Comparison of ENCODE assay signal across 19 cellular contexts in the genomic region with DNA sequence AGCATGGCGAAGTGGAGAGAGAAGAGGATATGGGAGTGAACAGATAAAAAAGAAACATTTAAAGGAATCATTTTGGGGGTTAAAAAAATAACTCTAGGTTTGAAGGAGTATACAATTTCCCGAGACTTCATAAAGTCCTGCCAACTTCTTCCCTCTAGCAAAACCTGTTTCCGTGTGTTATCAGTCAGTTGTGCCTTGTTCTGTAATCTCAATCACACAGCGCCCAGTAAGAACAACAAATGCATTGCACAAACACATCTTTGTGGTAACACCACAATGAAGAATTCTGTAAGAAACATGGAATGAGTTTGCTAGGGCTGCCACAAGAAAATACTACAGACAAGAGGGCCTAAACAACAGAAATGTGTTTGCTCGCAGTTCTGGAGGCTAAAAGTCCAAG.
DNase-seq lines count a peak whose midpoint lies in the region; ATAC-seq and TF ChIP-seq lines count a peak whose summit lies in the region.
"Had no signal": no experiment of that assay in that cellular context is flagged by ENCODE, and none has a peak within 500 bp of the region (broad histone marks: within the 10 kb centered on the region; RNA-seq: fewer than 3 reads in every experiment).

No MANE protein-coding gene starts in this region.

- H3K4me1 ChIP-seq in mucosa of descending colon (ENCODE audit: low read depth) (peaks cover 4% of the 10 kb centered on the region), PC-9 (replicated peaks; ENCODE audit: insufficient read depth) (peaks cover 20% of the 10 kb centered on the region)

- H3K27me3 ChIP-seq in PC-9 (ENCODE audit: insufficient read depth, low read depth) = no peaks in the 10 kb centered on the region

- POLR2A ChIA-PET in PC-9 (lab: Charles Lee; ENCODE audit: unreplicated experiment) = no interaction called here

- H3K79me2 ChIP-seq in PC-9 (ENCODE audit: low read depth) = no peaks in the 10 kb centered on the region

- H2AFZ ChIP-seq in PC-9 = no peak overlapping the region
- H2AFZ ChIP-seq: GM23248 had no signal

- DNase-seq in activated naive CD4-positive, alpha-beta T cell treated with Interleukin-2 at 50 U/mL for 16 hours = no peak
- DNase-seq in mucosa of descending colon (no peak), substantia nigra (lab: John Stamatoyannopoulos, UW) (no peak), Kasumi-1 (lab: John Stamatoyannopoulos, UW) (no peak), PC-9 (no peak), NCI-H526 treated with DMSO at 0.1 percent for 48 hours (lab: John Stamatoyannopoulos, UW) (no peak)
- DNase-seq: GM23248, HFFc6, NCI-H1048, NCI-H1436 treated with DMSO at 0.1 percent for 48 hours, NCI-H2081, NCI-H524, SHP77 had no signal

- peak overlapping the region; percentile 35 for H3K27ac Mint-ChIP-seq in activated naive CD4-positive, alpha-beta T cell treated with anti-CD3 and anti-CD28 coated beads, Interleukin-2, amount 50 U/mL, for 24 hours
- H3K27ac Mint-ChIP-seq: CD4-positive, CD25-positive, alpha-beta regulatory T cell; HFFc6 had no signal

- H3K27ac ChIP-seq in cingulate gyrus (ENCODE audit: low read depth, low read length) (peak overlapping the region; percentile 24), substantia nigra (ENCODE audit: low read depth, low read length, poor library complexity, severe bottlenecking) (peak overlapping the region; percentile 30), PC-9 (no peak overlapping the region)
- H3K27ac ChIP-seq: 22Rv1, GM23248, KMS-11 had no signal

- TF ChIP-seq CTCF in mucosa of descending colon (IDR thresholded peaks at IDR 0.05) = no peak
- no peak for TF ChIP-seq CTCF in PC-9 (conservative IDR thresholded peaks at IDR 0.05)

- CTCF ChIA-PET in PC-9 (lab: Charles Lee) = no interaction called here

- ATAC-seq in mucosa of descending colon = peak; percentile 29

- no peaks in the 10 kb centered on the region for H3K9me2 ChIP-seq in PC-9 (ENCODE audit: insufficient read depth)

- H4K20me1 ChIP-seq in PC-9 (ENCODE audit: insufficient read depth) = no peaks in the 10 kb centered on the region

- H3K4me3 ChIP-seq in mucosa of descending colon = no peak overlapping the region
- no peak overlapping the region for H3K4me3 ChIP-seq in PC-9
- H3K4me3 ChIP-seq: GM23248 had no signal

- intact Hi-C loops in mucosa of descending colon (cut with DNase I, micrococcal nuclease) (no loop called here), PC-9 (cut with micrococcal nuclease; ENCODE audit: unreplicated experiment) (no loop called here)

- H3K36me3 ChIP-seq in mucosa of descending colon (ENCODE audit: low read depth) (no peaks in the 10 kb centered on the region), PC-9 (ENCODE audit: low read depth) (no peaks in the 10 kb centered on the region)

- H3K4me1 Mint-ChIP-seq in activated naive CD4-positive, alpha-beta T cell treated with anti-CD3 and anti-CD28 coated beads, Interleukin-2, amount 50 U/mL, for 24 hours = peaks cover 15% of the 10 kb centered on the region
- H3K4me1 Mint-ChIP-seq: CD4-positive, CD25-positive, alpha-beta regulatory T cell had no signal

- H3K9me3 Mint-ChIP-seq in activated naive CD4-positive, alpha-beta T cell treated with anti-CD3 and anti-CD28 coated beads, Interleukin-2, amount 50 U/mL, for 24 hours = no peaks in the 10 kb centered on the region
- H3K9me3 Mint-ChIP-seq: CD4-positive, CD25-positive, alpha-beta regulatory T cell; HFFc6 had no signal

- H3K4me3 Mint-ChIP-seq in activated naive CD4-positive, alpha-beta T cell treated with anti-CD3 and anti-CD28 coated beads, Interleukin-2, amount 50 U/mL, for 24 hours = no peak overlapping the region
- H3K4me3 Mint-ChIP-seq: B cell; CD4-positive, CD25-positive, alpha-beta regulatory T cell; HFFc6 had no signal

- H3K4me2 ChIP-seq in PC-9 = no peak overlapping the region
- H3K4me2 ChIP-seq: KMS-11 had no signal

- peaks cover 2% of the 10 kb centered on the region for H3K36me3 Mint-ChIP-seq in activated naive CD4-positive, alpha-beta T cell treated with anti-CD3 and anti-CD28 coated beads, Interleukin-2, amount 50 U/mL, for 24 hours
- H3K36me3 Mint-ChIP-seq: CD4-positive, CD25-positive, alpha-beta regulatory T cell had no signal

- no peaks in the 10 kb centered on the region for H3K27me3 Mint-ChIP-seq in activated naive CD4-positive, alpha-beta T cell treated with anti-CD3 and anti-CD28 coated beads, Interleukin-2, amount 50 U/mL, for 24 hours
- H3K27me3 Mint-ChIP-seq: B cell; CD4-positive, CD25-positive, alpha-beta regulatory T cell had no signal

- H3K9me3 ChIP-seq in mucosa of descending colon (no peaks in the 10 kb centered on the region), PC-9 (ENCODE audit: insufficient read depth, low read depth) (no peaks in the 10 kb centered on the region)

- H3F3A ChIP-seq in PC-9 (ENCODE audit: insufficient read depth, low read depth) = peaks cover 4% of the 10 kb centered on the region; the same call in 1 of the 2 replicates

- no TSS peak for BruUV-seq in PC-9 (replicated peaks; lab: Mats Ljungman, UMichigan)
